Comparison of ENCODE assay signal across 1 cellular context in genomic region chr2:15973446-15974202, GRCh38.
TF ChIP-seq lines count a peak whose summit lies in the region.

No MANE protein-coding gene starts in this region.

TF ChIP-seq in H1, 55 proteins besides CTCF, POLR2A, EP300 and RAD21:
- TF ChIP-seq CHD1 (IDR thresholded peaks at IDR 0.05; ENCODE audit: low read depth, low read length) (no peak), PHF8 (conservative IDR thresholded peaks at IDR 0.05; ENCODE audit: low read depth, low read length) (no peak), BACH1 (IDR thresholded peaks at IDR 0.05; ENCODE audit: low read length) (no peak), NRF1 (IDR thresholded peaks at IDR 0.05; ENCODE audit: low read depth, low read length) (no peak)
TF ChIP-seq in H1: peak in this region for 0.
